ENCODE assay signal across 18 cellular contexts in genomic region chr15:78429477-78429876, GRCh38. TPM values are rescaled to one million over a fixed set of nuclear protein-coding genes. Genes with fewer than 3 reads are reported as not detected.
DNase-seq lines count a peak whose midpoint lies in the region; TF ChIP-seq lines count a peak whose summit lies in the region.
"Had no signal": no experiment of that assay in that cellular context is flagged by ENCODE, and none has a peak within 500 bp of the region (broad histone marks: within the 10 kb centered on the region; RNA-seq: fewer than 3 reads in every experiment).

No MANE protein-coding gene starts in this region.

- TF ChIP-seq CTCF in C4-2B (conservative IDR thresholded peaks at IDR 0.05): no peak
- no peak for TF ChIP-seq CTCF in Loucy (conservative IDR thresholded peaks at IDR 0.05; ENCODE audit: low read length)
- TF ChIP-seq CTCF in H9 (conservative IDR thresholded peaks at IDR 0.05): no peak

- no peaks in the 10 kb centered on the region for H3K36me3 Mint-ChIP-seq in H9 (ENCODE audit: insufficient read depth in 1 of 3, low read depth in 3 of 3)

- H3K27ac Mint-ChIP-seq in H9: peak overlapping the region in 1 of 3 experiments; percentile 4; a peak in 1 of 7 replicates

- H3K27ac ChIP-seq in C4-2B (peak overlapping the region; percentile 56), H9 (ENCODE audit: insufficient read length, low read depth, low read length) (no peak overlapping the region)
- H3K27ac ChIP-seq: SJSA1 had no signal

- H4K8ac ChIP-seq in H9 (replicated peaks; ENCODE audit: insufficient read length, low read depth, low read length): no peak overlapping the region

- no peak overlapping the region for H2BK15ac ChIP-seq in H9 (ENCODE audit: low read depth, low read length)

- no peaks in the 10 kb centered on the region for H4K20me1 ChIP-seq in Loucy (ENCODE audit: insufficient read depth, low read length, poor library complexity, severe bottlenecking)
- H4K20me1 ChIP-seq in H9 (ENCODE audit: control insufficient read depth, insufficient read depth, insufficient read length): no peaks in the 10 kb centered on the region

- H3F3A ChIP-seq in Loucy (ENCODE audit: low read depth): peaks cover 6% of the 10 kb centered on the region; the same call in 1 of the 2 replicates

- H2BK12ac ChIP-seq in H9 (ENCODE audit: insufficient read length, low read depth, low read length): no peak overlapping the region

- H2AK5ac ChIP-seq in H9 (ENCODE audit: insufficient read length, low read length): no peak overlapping the region

- no peaks in the 10 kb centered on the region for H3K9me2 ChIP-seq in Loucy (replicated peaks; ENCODE audit: low read depth, low read length)

- peak overlapping the region; percentile 33; the same call in 1 of the 2 replicates for H2AFZ ChIP-seq in Loucy (ENCODE audit: low read length)
- H2AFZ ChIP-seq in H9 (ENCODE audit: low read length): no peak overlapping the region

- H2BK120ac ChIP-seq in H9 (ENCODE audit: low read depth, low read length, poor library complexity, severe bottlenecking): no peak overlapping the region

- peaks cover 30% of the 10 kb centered on the region for H3K4me1 ChIP-seq in Loucy (ENCODE audit: insufficient read depth, low read length, poor library complexity, severe bottlenecking)
- no peaks in the 10 kb centered on the region for H3K4me1 ChIP-seq in H9 (ENCODE audit: insufficient read depth, low read length)

- no peak overlapping the region for H3K4ac ChIP-seq in H9 (ENCODE audit: low read depth, low read length)

- no peaks in the 10 kb centered on the region; a peak in 1 of 4 replicates for H3K4me1 Mint-ChIP-seq in H9

- H3K23me2 ChIP-seq in H9 (ENCODE audit: insufficient read length, low read depth, low read length, poor library complexity, severe bottlenecking): no peaks in the 10 kb centered on the region

- H3K27me3 ChIP-seq in Loucy (ENCODE audit: insufficient read depth, low read length, poor library complexity, severe bottlenecking): no peaks in the 10 kb centered on the region
- H3K27me3 ChIP-seq in H9 (ENCODE audit: insufficient read depth, low read length): no peaks in the 10 kb centered on the region; the same call in 1 of the 2 replicates

- H3K9me3 ChIP-seq in Loucy (ENCODE audit: insufficient read depth, low read depth, low read length) (no peaks in the 10 kb centered on the region), H9 (ENCODE audit: control insufficient read depth, low read depth, low read length) (no peaks in the 10 kb centered on the region)
- H3K9me3 ChIP-seq: SJSA1 had no signal

- H3K27me3 Mint-ChIP-seq in H9 (ENCODE audit: low read depth): peaks cover 8% of the 10 kb centered on the region; the same call in 1 of the 2 replicates

- no peaks in the 10 kb centered on the region for H3K9me3 Mint-ChIP-seq in H9

- H3K14ac ChIP-seq in H9 (ENCODE audit: insufficient read depth, low read length): no peak overlapping the region

- no peak overlapping the region for H3K18ac ChIP-seq in H9 (ENCODE audit: insufficient read length, low read depth, low read length)

- H3K23ac ChIP-seq in H9 (ENCODE audit: insufficient read length, low read depth, low read length): no peak overlapping the region

- H3K4me2 ChIP-seq in Loucy (ENCODE audit: low read depth, low read length, poor library complexity, severe bottlenecking): no peak overlapping the region
- no peak overlapping the region for H3K4me2 ChIP-seq in H9 (ENCODE audit: insufficient read depth, insufficient read length, low read length)
- H3K4me2 ChIP-seq: smooth muscle cell had no signal

- H3K36me3 ChIP-seq in Loucy (ENCODE audit: insufficient read depth, low read length): no peaks in the 10 kb centered on the region
- H3K36me3 ChIP-seq: SJSA1 had no signal

- no peak overlapping the region for H4K5ac ChIP-seq in H9 (ENCODE audit: insufficient read length, low read depth, low read length)

- no peak overlapping the region for H3K4me3 ChIP-seq in Loucy (ENCODE audit: low read length, poor library complexity, severe bottlenecking)
- H3K4me3 ChIP-seq: SJSA1, smooth muscle cell had no signal

- no peak overlapping the region for H2BK20ac ChIP-seq in H9 (ENCODE audit: low read depth, low read length, poor library complexity, severe bottlenecking)

- H3K4me3 Mint-ChIP-seq in H9: no peak overlapping the region

- no peak overlapping the region for H4K91ac ChIP-seq in H9 (ENCODE audit: insufficient read length, low read depth, low read length)

- no peak overlapping the region for H3T11ph ChIP-seq in H9 (ENCODE audit: low read length)

- H3K79me2 ChIP-seq in Loucy (ENCODE audit: insufficient read depth, low read length) (no peaks in the 10 kb centered on the region), H9 (ENCODE audit: insufficient read depth, low read length) (no peaks in the 10 kb centered on the region)

- no peak overlapping the region for H2BK5ac ChIP-seq in H9 (ENCODE audit: insufficient read length, low read length)

- H3K56ac ChIP-seq in H9 (ENCODE audit: insufficient read length, low read depth, low read length): no peak overlapping the region

- no peak overlapping the region for H3K9ac ChIP-seq in Loucy (ENCODE audit: low read depth, low read length, poor library complexity, severe bottlenecking)
- H3K9ac ChIP-seq in H9 (ENCODE audit: extremely low read depth, insufficient read length, low read length): no peak overlapping the region

- WGBS in H9 (ENCODE audit: extremely low coverage, insufficient read length, low lambda C conversion rate): no CpG with 5 or more reads among the region's 2 CpGs

- DNase-seq in SHP77 treated with DMSO at 0.1 percent for 48 hours (lab: John Stamatoyannopoulos, UW): peak; percentile 20
- DNase-seq in midbrain (lab: John Stamatoyannopoulos, UW): peak; percentile 30
- DNase-seq in GM19240 (ENCODE audit: insufficient read length, low spot score): no peak
- no peak for DNase-seq in H9
- no peak for DNase-seq in cerebellar nuclear complex (lab: John Stamatoyannopoulos, UW)
- DNase-seq in iPS-NIHi7 (ENCODE audit: extremely low spot score): no peak
- DNase-seq: activated effector memory CD4-positive, alpha-beta T cell treated with Interleukin-2 at 50 U/mL for 16 hours; effector memory CD4-positive, alpha-beta T cell; EL; H7; IMR-90; NCI-H524; posterior cingulate gyrus; stimulated activated CD4-positive, alpha-beta T cell treated with anti-CD3 and anti-CD28 coated beads, Interleukin-4, amount 100 ng/mL, for 24 hours had no signal

- H3K79me1 ChIP-seq in H9 (ENCODE audit: insufficient read depth, low read depth, low read length, poor library complexity, severe bottlenecking): no peaks in the 10 kb centered on the region

RNA-seq across cellular contexts. Expression of gene IREB2, which starts 8.5 kb away (rescaled TPM):
- total RNA-seq in H9 (2021): 87.6 and 93.3 TPM in 2 replicates

Comparison
In these comparisons a context has a peak if more than half of its experiments do, and no peak if none do; other contexts are left out.
1. DNase-seq: peak in SHP77 treated with DMSO at 0.1 percent for 48 hours (single experiment) and midbrain (single experiment); none in GM19240 (single experiment), H9 (single experiment), cerebellar nuclear complex (0 of 2) and iPS-NIHi7 (single experiment).